In the genomic region with DNA sequence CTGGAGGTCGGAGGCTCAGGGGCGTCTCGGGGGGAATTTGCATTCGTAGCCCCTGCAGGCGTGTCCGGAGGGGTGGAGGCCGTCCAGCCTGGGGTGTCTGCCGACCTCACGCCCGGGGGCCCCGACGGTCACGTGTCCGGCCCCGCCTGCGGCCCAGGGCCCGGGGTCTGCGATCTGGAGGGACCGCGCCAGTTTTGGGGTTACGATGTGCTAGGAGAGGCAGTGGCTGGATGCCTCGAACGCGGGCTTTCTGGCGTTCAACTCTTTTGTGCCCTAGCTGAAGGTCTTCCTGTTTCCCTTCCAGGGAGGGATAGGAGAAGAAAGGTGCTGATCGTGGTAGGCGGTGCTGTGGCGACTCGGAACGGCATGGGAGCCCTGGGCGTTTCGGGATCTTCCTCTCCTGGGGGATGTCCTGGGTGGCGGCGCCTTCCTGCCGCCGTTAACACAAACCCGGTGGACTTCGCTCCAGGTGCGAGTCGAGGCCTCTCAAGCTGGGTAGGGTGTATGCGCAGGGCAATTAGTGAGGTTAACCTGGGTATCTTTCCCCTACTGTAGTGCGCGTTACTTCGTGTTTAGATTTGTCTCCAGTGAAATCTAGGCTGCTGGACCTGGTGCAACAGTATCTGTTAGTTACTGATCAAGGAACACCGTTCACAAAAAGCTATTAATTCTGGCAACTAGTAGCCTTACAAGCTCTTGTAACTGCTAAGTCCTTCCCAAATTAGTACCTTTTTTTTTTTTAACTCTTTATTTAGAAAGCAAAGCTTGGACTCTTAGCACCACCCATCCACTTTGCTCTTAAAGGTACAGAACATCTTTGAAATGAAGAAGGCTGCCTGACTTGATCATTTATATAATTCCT, we compare ENCODE assay signal across 1 cellular context.
TF ChIP-seq lines count a peak whose summit lies in the region.

No MANE protein-coding gene starts in this region.

TF ChIP-seq in HepG2, 621 proteins besides CTCF, POLR2A, EP300 and RAD21 (continued from another document and continues in another):
- TF ChIP-seq PRDM15 (CRISPR knock-in tag; IDR thresholded peaks at IDR 0.05) (peak; percentile 10; the same call in 1 of the 2 replicates), ZNF143 (CRISPR knock-in tag; IDR thresholded peaks at IDR 0.05) (no peak), MAFG (CRISPR knock-in tag; IDR thresholded peaks at IDR 0.05) (no peak), HNF4A (CRISPR knock-in tag; IDR thresholded peaks at IDR 0.05) (peak; percentile 93), RXRB (CRISPR knock-in tag; IDR thresholded peaks at IDR 0.05; ENCODE audit: borderline replicate concordance) (peak; percentile 72), SP2 (CRISPR knock-in tag; IDR thresholded peaks at IDR 0.05) (no peak), NFIB (CRISPR knock-in tag; IDR thresholded peaks at IDR 0.05; ENCODE audit: borderline replicate concordance) (no peak), RFXAP (CRISPR knock-in tag; IDR thresholded peaks at IDR 0.05; ENCODE audit: borderline replicate concordance) (no peak), TAF15 (IDR thresholded peaks at IDR 0.05; ENCODE audit: low read depth, low read length, poor library complexity, severe bottlenecking) (no peak), ZBTB3 (CRISPR knock-in tag; IDR thresholded peaks at IDR 0.05; ENCODE audit: borderline replicate concordance, low read depth) (peak; percentile 71; the same call in 1 of the 2 replicates), GATA4 (IDR thresholded peaks at IDR 0.05; ENCODE audit: borderline replicate concordance, low read depth) (no peak; the same call in 1 of the 2 replicates), ZNF747 (CRISPR knock-in tag; IDR thresholded peaks at IDR 0.05; ENCODE audit: borderline replicate concordance) (0 out of 2 replicates have a peak, but pooled peaks have one; percentile 23), FOXP1 (IDR thresholded peaks at IDR 0.05) (no peak), FOXP1 (CRISPR knock-in tag; IDR thresholded peaks at IDR 0.05) (no peak), ZNF879 (CRISPR knock-in tag; IDR thresholded peaks at IDR 0.05) (no peak), SMC3 (IDR thresholded peaks at IDR 0.05; ENCODE audit: low read length) (no peak), ZBTB7A (CRISPR knock-in tag; IDR thresholded peaks at IDR 0.05) (no peak; the same call in 1 of the 2 replicates), ZBTB10 (CRISPR knock-in tag; IDR thresholded peaks at IDR 0.05; ENCODE audit: borderline replicate concordance) (no peak), ZNF782 (CRISPR knock-in tag; IDR thresholded peaks at IDR 0.05; ENCODE audit: borderline replicate concordance) (no peak), ZNF256 (CRISPR knock-in tag; conservative IDR thresholded peaks at IDR 0.05) (no peak), ZNF501 (CRISPR knock-in tag; IDR thresholded peaks at IDR 0.05) (peak; percentile 87; the same call in 1 of the 2 replicates), MATR3 (CRISPR knock-in tag; IDR thresholded peaks at IDR 0.05) (no peak), JUNB (CRISPR knock-in tag; IDR thresholded peaks at IDR 0.05; ENCODE audit: borderline replicate concordance) (0 out of 2 replicates have a peak, but pooled peaks have one; percentile 2), TOPORS (CRISPR knock-in tag; IDR thresholded peaks at IDR 0.05) (no peak), IRF2 (CRISPR knock-in tag; IDR thresholded peaks at IDR 0.05) (peak; percentile 15; the same call in 1 of the 2 replicates), ZNF329 (CRISPR knock-in tag; IDR thresholded peaks at IDR 0.05; ENCODE audit: low read depth) (0 out of 2 replicates have a peak, but pooled peaks have one; percentile 4), PAF1 (CRISPR knock-in tag; IDR thresholded peaks at IDR 0.05) (no peak), HNF4G (IDR thresholded peaks at IDR 0.05; ENCODE audit: borderline replicate concordance, low read depth, low read length) (peak; percentile 93), HNF4G (CRISPR knock-in tag; IDR thresholded peaks at IDR 0.05; ENCODE audit: borderline replicate concordance, low read depth) (peak; percentile 63), NFIC (IDR thresholded peaks at IDR 0.05; ENCODE audit: low read length) (no peak; the same call in 1 of the 2 replicates), ZNF232 (CRISPR knock-in tag; IDR thresholded peaks at IDR 0.05; ENCODE audit: borderline replicate concordance) (0 out of 2 replicates have a peak, but pooled peaks have one; percentile 59), CAMTA2 (CRISPR knock-in tag; IDR thresholded peaks at IDR 0.05; ENCODE audit: borderline replicate concordance) (peak; percentile 35; the same call in 1 of the 2 replicates), ZFP82 (CRISPR knock-in tag; IDR thresholded peaks at IDR 0.05; ENCODE audit: borderline replicate concordance) (peak; percentile 82; the same call in 1 of the 2 replicates), ZFY (CRISPR knock-in tag; IDR thresholded peaks at IDR 0.05) (no peak; the same call in none of the 2 replicates), NFKB2 (CRISPR knock-in tag; IDR thresholded peaks at IDR 0.05; ENCODE audit: borderline replicate concordance) (peak; percentile 58; the same call in 1 of the 2 replicates), NBN (conservative IDR thresholded peaks at IDR 0.05) (no peak), HMG20B (CRISPR knock-in tag; conservative IDR thresholded peaks at IDR 0.05) (peak; percentile 58; the same call in 1 of the 2 replicates), MAZ (IDR thresholded peaks at IDR 0.05; ENCODE audit: borderline replicate concordance, low read depth, low read length) (no peak; the same call in 1 of the 2 replicates), MAZ (CRISPR knock-in tag; IDR thresholded peaks at IDR 0.05; ENCODE audit: low read depth) (no peak)
- TF ChIP-seq, protein P1, sequence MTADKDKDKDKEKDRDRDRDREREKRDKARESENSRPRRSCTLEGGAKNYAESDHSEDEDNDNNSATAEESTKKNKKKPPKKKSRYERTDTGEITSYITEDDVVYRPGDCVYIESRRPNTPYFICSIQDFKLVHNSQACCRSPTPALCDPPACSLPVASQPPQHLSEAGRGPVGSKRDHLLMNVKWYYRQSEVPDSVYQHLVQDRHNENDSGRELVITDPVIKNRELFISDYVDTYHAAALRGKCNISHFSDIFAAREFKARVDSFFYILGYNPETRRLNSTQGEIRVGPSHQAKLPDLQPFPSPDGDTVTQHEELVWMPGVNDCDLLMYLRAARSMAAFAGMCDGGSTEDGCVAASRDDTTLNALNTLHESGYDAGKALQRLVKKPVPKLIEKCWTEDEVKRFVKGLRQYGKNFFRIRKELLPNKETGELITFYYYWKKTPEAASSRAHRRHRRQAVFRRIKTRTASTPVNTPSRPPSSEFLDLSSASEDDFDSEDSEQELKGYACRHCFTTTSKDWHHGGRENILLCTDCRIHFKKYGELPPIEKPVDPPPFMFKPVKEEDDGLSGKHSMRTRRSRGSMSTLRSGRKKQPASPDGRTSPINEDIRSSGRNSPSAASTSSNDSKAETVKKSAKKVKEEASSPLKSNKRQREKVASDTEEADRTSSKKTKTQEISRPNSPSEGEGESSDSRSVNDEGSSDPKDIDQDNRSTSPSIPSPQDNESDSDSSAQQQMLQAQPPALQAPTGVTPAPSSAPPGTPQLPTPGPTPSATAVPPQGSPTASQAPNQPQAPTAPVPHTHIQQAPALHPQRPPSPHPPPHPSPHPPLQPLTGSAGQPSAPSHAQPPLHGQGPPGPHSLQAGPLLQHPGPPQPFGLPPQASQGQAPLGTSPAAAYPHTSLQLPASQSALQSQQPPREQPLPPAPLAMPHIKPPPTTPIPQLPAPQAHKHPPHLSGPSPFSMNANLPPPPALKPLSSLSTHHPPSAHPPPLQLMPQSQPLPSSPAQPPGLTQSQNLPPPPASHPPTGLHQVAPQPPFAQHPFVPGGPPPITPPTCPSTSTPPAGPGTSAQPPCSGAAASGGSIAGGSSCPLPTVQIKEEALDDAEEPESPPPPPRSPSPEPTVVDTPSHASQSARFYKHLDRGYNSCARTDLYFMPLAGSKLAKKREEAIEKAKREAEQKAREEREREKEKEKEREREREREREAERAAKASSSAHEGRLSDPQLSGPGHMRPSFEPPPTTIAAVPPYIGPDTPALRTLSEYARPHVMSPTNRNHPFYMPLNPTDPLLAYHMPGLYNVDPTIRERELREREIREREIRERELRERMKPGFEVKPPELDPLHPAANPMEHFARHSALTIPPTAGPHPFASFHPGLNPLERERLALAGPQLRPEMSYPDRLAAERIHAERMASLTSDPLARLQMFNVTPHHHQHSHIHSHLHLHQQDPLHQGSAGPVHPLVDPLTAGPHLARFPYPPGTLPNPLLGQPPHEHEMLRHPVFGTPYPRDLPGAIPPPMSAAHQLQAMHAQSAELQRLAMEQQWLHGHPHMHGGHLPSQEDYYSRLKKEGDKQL (CRISPR knock-in tag; IDR thresholded peaks at IDR 0.05; ENCODE audit: low read depth), result no peak
- TF ChIP-seq, protein P2, sequence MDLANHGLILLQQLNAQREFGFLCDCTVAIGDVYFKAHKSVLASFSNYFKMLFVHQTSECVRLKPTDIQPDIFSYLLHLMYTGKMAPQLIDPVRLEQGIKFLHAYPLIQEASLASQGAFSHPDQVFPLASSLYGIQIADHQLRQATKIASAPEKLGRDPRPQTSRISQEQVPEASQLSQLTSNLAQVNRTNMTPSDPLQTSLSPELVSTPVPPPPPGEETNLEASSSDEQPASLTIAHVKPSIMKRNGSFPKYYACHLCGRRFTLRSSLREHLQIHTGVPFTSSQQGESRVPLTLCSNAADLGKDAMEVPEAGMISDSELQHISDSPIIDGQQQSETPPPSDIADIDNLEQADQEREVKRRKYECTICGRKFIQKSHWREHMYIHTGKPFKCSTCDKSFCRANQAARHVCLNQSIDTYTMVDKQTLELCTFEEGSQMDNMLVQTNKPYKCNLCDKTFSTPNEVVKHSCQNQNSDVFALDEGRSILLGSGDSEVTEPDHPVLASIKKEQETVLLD (CRISPR knock-in tag; IDR thresholded peaks at IDR 0.05; ENCODE audit: low read depth), result 0 out of 2 replicates have a peak, but pooled peaks have one; percentile 65
- TF ChIP-seq, protein P3, sequence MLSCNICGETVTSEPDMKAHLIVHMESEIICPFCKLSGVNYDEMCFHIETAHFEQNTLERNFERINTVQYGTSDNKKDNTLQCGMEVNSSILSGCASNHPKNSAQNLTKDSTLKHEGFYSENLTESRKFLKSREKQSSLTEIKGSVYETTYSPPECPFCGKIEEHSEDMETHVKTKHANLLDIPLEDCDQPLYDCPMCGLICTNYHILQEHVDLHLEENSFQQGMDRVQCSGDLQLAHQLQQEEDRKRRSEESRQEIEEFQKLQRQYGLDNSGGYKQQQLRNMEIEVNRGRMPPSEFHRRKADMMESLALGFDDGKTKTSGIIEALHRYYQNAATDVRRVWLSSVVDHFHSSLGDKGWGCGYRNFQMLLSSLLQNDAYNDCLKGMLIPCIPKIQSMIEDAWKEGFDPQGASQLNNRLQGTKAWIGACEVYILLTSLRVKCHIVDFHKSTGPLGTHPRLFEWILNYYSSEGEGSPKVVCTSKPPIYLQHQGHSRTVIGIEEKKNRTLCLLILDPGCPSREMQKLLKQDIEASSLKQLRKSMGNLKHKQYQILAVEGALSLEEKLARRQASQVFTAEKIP (CRISPR knock-in tag; IDR thresholded peaks at IDR 0.05; ENCODE audit: borderline replicate concordance), result no peak
- TF ChIP-seq, protein P4, sequence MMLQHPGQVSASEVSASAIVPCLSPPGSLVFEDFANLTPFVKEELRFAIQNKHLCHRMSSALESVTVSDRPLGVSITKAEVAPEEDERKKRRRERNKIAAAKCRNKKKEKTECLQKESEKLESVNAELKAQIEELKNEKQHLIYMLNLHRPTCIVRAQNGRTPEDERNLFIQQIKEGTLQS (CRISPR knock-in tag; IDR thresholded peaks at IDR 0.05), result no peak
- TF ChIP-seq, protein P5, sequence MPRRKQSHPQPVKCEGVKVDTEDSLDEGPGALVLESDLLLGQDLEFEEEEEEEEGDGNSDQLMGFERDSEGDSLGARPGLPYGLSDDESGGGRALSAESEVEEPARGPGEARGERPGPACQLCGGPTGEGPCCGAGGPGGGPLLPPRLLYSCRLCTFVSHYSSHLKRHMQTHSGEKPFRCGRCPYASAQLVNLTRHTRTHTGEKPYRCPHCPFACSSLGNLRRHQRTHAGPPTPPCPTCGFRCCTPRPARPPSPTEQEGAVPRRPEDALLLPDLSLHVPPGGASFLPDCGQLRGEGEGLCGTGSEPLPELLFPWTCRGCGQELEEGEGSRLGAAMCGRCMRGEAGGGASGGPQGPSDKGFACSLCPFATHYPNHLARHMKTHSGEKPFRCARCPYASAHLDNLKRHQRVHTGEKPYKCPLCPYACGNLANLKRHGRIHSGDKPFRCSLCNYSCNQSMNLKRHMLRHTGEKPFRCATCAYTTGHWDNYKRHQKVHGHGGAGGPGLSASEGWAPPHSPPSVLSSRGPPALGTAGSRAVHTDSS (CRISPR knock-in tag; conservative IDR thresholded peaks at IDR 0.05), result no peak
